In genomic region chr15:73593278-73594074, GRCh38 we compare ENCODE assay signal across 14 cellular contexts. TPM values are rescaled to one million over a fixed set of nuclear protein-coding genes. Genes with fewer than 3 reads are reported as not detected.
DNase-seq lines count a peak whose midpoint lies in the region; ATAC-seq, FAIRE-seq and TF ChIP-seq lines count a peak whose summit lies in the region.
"Had no signal": no experiment of that assay in that cellular context is flagged by ENCODE, and none has a peak within 500 bp of the region (broad histone marks: within the 10 kb centered on the region; RNA-seq: fewer than 3 reads in every experiment).

No MANE protein-coding gene starts in this region.

- DNase-seq in NCI-H446 (lab: John Stamatoyannopoulos, UW) (peak; percentile 12 to 51), NCI-H446 treated with DMSO at 0.1 percent for 48 hours (lab: John Stamatoyannopoulos, UW) (no peak), endothelial cell of umbilical vein (ENCODE audit: low read depth, low spot score) (peak; percentile 24), sciatic nerve (ENCODE audit: low spot score) (no peak), amygdala (lab: John Stamatoyannopoulos, UW) (no peak)
- DNase-seq in stimulated activated naive B cell treated with anti-CD40 and anti-IgM and Interleukin-4, amounts not matched to agents 10 μg/mL and 1 μg/mL and 100 μg/mL, for 72 hours = no peak
- DNase-seq: ACHN; activated naive CD8-positive, alpha-beta T cell treated with anti-CD3 and anti-CD28 coated beads, Interleukin-2, amount 50 U/mL, for 24 hours; NCI-H774; T-helper 1 cell had no signal

- peak; percentile 64 for FAIRE-seq in endothelial cell of umbilical vein (lab: Jason Lieb, UNC)

- TF ChIP-seq CTCF in endothelial cell of umbilical vein (IDR thresholded peaks at IDR 0.05; ENCODE audit: extremely low read depth in 1 of 2, insufficient read depth in 1 of 2, low read depth in 1 of 2, low read length in 2 of 2) = no peak

- BruUV-seq in endothelial cell of umbilical vein (replicated peaks; lab: Mats Ljungman, UMichigan) = no TSS peak

- H3K9me3 Mint-ChIP-seq in stimulated activated naive B cell treated with anti-CD40 and anti-IgM and Interleukin-4, amounts not matched to agents 10 μg/mL and 1 μg/mL and 100 μg/mL, for 72 hours = no peaks in the 10 kb centered on the region
- H3K9me3 Mint-ChIP-seq: activated naive CD8-positive, alpha-beta T cell treated with anti-CD3 and anti-CD28 coated beads, Interleukin-2, amount 50 U/mL, for 24 hours had no signal

- H3K4me1 ChIP-seq in endothelial cell of umbilical vein (ENCODE audit: control insufficient read depth, extremely low read depth, insufficient read depth, low read length) = peaks cover 6% of the 10 kb centered on the region

- CTCF ChIA-PET in endothelial cell of umbilical vein (lab: Charles Lee) = interaction anchor here (0.6 to 1.3 kb wide), 4 partner anchors 17 to 111 kb away, joined by 3 to 5 read pairs (median 4); no protein-coding TSS in a partner anchor

- H3K27ac ChIP-seq in endothelial cell of umbilical vein (ENCODE audit: insufficient read depth, low read depth, low read length) = no peak overlapping the region
- H3K27ac ChIP-seq: KMS-11, tibial nerve had no signal

- no peak overlapping the region for H3K4me2 ChIP-seq in endothelial cell of umbilical vein (ENCODE audit: insufficient read depth, low read length)
- H3K4me2 ChIP-seq: KMS-11 had no signal

- peaks cover 3% of the 10 kb centered on the region for H4K20me1 ChIP-seq in endothelial cell of umbilical vein (replicated peaks; ENCODE audit: control insufficient read depth, extremely low read depth, insufficient read depth, low read length)

- no peak overlapping the region for H2AFZ ChIP-seq in endothelial cell of umbilical vein (ENCODE audit: low read depth, low read length)

- H3K4me1 Mint-ChIP-seq in stimulated activated naive B cell treated with anti-CD40 and anti-IgM and Interleukin-4, amounts not matched to agents 10 μg/mL and 1 μg/mL and 100 μg/mL, for 72 hours = peaks cover 19 to 41% of the 10 kb centered on the region in 2 donors

- no peaks in the 10 kb centered on the region for H3K36me3 ChIP-seq in endothelial cell of umbilical vein (ENCODE audit: control insufficient read depth in 2 of 2, extremely low read depth in 1 of 2, insufficient read depth in 2 of 2, low read length in 2 of 2)

- peaks cover 33% of the 10 kb centered on the region for H3K79me2 ChIP-seq in endothelial cell of umbilical vein (ENCODE audit: control insufficient read depth, insufficient read depth, low read length)

- POLR2A ChIA-PET in endothelial cell of umbilical vein (lab: Charles Lee) = no interaction called here

- no peaks in the 10 kb centered on the region for H3K27me3 ChIP-seq in endothelial cell of umbilical vein (ENCODE audit: control insufficient read depth in 2 of 2, insufficient read depth in 2 of 2, low read length in 2 of 2)
- H3K27me3 ChIP-seq: tibial nerve had no signal

- dilution Hi-C loops in endothelial cell of umbilical vein (cut with MboI; ENCODE audit: extremely low pct_ligation_motif_present, low sequenced_read_pairs) = no loop called here

- no peak overlapping the region for H3K27ac Mint-ChIP-seq in stimulated activated naive B cell treated with anti-CD40 and anti-IgM and Interleukin-4, amounts not matched to agents 10 μg/mL and 1 μg/mL and 100 μg/mL, for 72 hours
- H3K27ac Mint-ChIP-seq: activated naive CD8-positive, alpha-beta T cell treated with anti-CD3 and anti-CD28 coated beads, Interleukin-2, amount 50 U/mL, for 24 hours had no signal

- H3K9me1 ChIP-seq in endothelial cell of umbilical vein (replicated peaks; ENCODE audit: control insufficient read depth, extremely low read depth, insufficient read depth, low read length) = no peaks in the 10 kb centered on the region

- no peak overlapping the region for H3K9ac ChIP-seq in endothelial cell of umbilical vein (replicated peaks; ENCODE audit: extremely low read depth, insufficient read depth, low read length)
- H3K9ac ChIP-seq: KMS-11 had no signal

- peaks cover 15 to 33% of the 10 kb centered on the region in 2 donors for H3K36me3 Mint-ChIP-seq in stimulated activated naive B cell treated with anti-CD40 and anti-IgM and Interleukin-4, amounts not matched to agents 10 μg/mL and 1 μg/mL and 100 μg/mL, for 72 hours

- no peaks in the 10 kb centered on the region for H3K27me3 Mint-ChIP-seq in stimulated activated naive B cell treated with anti-CD40 and anti-IgM and Interleukin-4, amounts not matched to agents 10 μg/mL and 1 μg/mL and 100 μg/mL, for 72 hours
- H3K27me3 Mint-ChIP-seq: activated naive CD8-positive, alpha-beta T cell treated with anti-CD3 and anti-CD28 coated beads, Interleukin-2, amount 50 U/mL, for 24 hours had no signal

- no peak overlapping the region for H3K4me3 ChIP-seq in endothelial cell of umbilical vein (replicated peaks in 1 of 3; ENCODE audit: insufficient read depth in 1 of 3, low read depth in 1 of 3, low read length in 3 of 3)
- H3K4me3 ChIP-seq: tibial nerve had no signal

- H3K4me3 Mint-ChIP-seq in stimulated activated naive B cell treated with anti-CD40 and anti-IgM and Interleukin-4, amounts not matched to agents 10 μg/mL and 1 μg/mL and 100 μg/mL, for 72 hours = no peak overlapping the region
- H3K4me3 Mint-ChIP-seq: activated naive CD8-positive, alpha-beta T cell treated with anti-CD3 and anti-CD28 coated beads, Interleukin-2, amount 50 U/mL, for 24 hours had no signal

- intact Hi-C loops in endothelial cell of umbilical vein (cut with micrococcal nuclease) (no loop called here), sciatic nerve (cut with DNase I) (no loop called here)

- no peak for TF ChIP-seq POLR2A in endothelial cell of umbilical vein (IDR thresholded peaks at IDR 0.05; ENCODE audit: low read depth, low read length)

- no peaks in the 10 kb centered on the region for H3K9me3 ChIP-seq in endothelial cell of umbilical vein (replicated peaks; ENCODE audit: control insufficient read depth, insufficient read depth, low read length)
- H3K9me3 ChIP-seq: tibial nerve had no signal

- peak; percentile 63 for ATAC-seq in sciatic nerve
- ATAC-seq in GM18519 (IDR thresholded peaks at IDR 0.05; ENCODE audit: low FRiP score, unreplicated experiment) = no peak
- no peak for ATAC-seq in stimulated activated naive B cell treated with anti-CD40 and anti-IgM and Interleukin-4, amounts not matched to agents 10 μg/mL and 1 μg/mL and 100 μg/mL, for 72 hours (replicated peaks)
- ATAC-seq: activated naive CD8-positive, alpha-beta T cell treated with anti-CD3 and anti-CD28 coated beads, Interleukin-2, amount 50 U/mL, for 24 hours had no signal

TF ChIP-seq in PFSK-1, 5 proteins besides CTCF, POLR2A, EP300 and RAD21 (continues in another document):
- no peak for TF ChIP-seq SIN3A (IDR thresholded peaks at IDR 0.05; ENCODE audit: borderline replicate concordance, insufficient read depth, low read length)

TF ChIP-seq in endothelial cell of umbilical vein, 7 proteins besides CTCF, POLR2A, EP300 and RAD21:
- TF ChIP-seq MAX (IDR thresholded peaks at IDR 0.05; ENCODE audit: insufficient read depth, insufficient read length) (no peak), FOS (IDR thresholded peaks at IDR 0.05; ENCODE audit: borderline replicate concordance, insufficient read depth, low read length) (no peak), POLR2AphosphoS5 (IDR thresholded peaks at IDR 0.05; ENCODE audit: insufficient read depth, low read depth, low read length) (no peak), JUN (IDR thresholded peaks at IDR 0.05; ENCODE audit: borderline replicate concordance, insufficient read depth, insufficient read length, low read depth) (no peak)

RNA-seq across cellular contexts. Expression of gene NPTN, which starts 39.7 kb away (rescaled TPM):
- polyA plus RNA-seq in PFSK-1 (2012; ENCODE audit: insufficient read length, low read depth) = 162 TPM
- total RNA-seq in endothelial cell of umbilical vein = 71.5 and 77.4 TPM in 2 replicates
- polyA plus RNA-seq in endothelial cell of umbilical vein = 67.0 and 81.3 TPM in 2 replicates
- polyA plus RNA-seq in endothelial cell of umbilical vein (2011; cell fraction: cytosol; rRNA removed) = 87.4 and 97.5 TPM in 2 replicates
- 129 and 150 TPM in 2 replicates for polyA plus RNA-seq in endothelial cell of umbilical vein (2011; cell fraction: nucleus; rRNA removed)
- polyA plus RNA-seq in endothelial cell of umbilical vein (2012) = 82.3 and 83.8 TPM in 2 replicates
- polyA minus RNA-seq in endothelial cell of umbilical vein = 82.8 and 106 TPM in 2 replicates
- polyA minus RNA-seq in endothelial cell of umbilical vein (2011; cell fraction: cytosol; rRNA and poly(A)+ RNA removed) = 20.3 TPM
- polyA minus RNA-seq in endothelial cell of umbilical vein (2011; cell fraction: nucleus; rRNA and poly(A)+ RNA removed) = 78.6 and 87.9 TPM in 2 replicates
- total RNA-seq in sciatic nerve = 85.5 TPM

Comparison
In these comparisons a context has a peak if more than half of its experiments do, and no peak if none do; other contexts are left out.
1. DNase-seq: peak in NCI-H446 (2 of 2) and endothelial cell of umbilical vein (single experiment); none in NCI-H446 treated with DMSO at 0.1 percent for 48 hours (single experiment), sciatic nerve (single experiment), stimulated activated naive B cell treated with anti-CD40 and anti-IgM and Interleukin-4, amounts not matched to agents 10 μg/mL and 1 μg/mL and 100 μg/mL, for 72 hours (single experiment) and amygdala (0 of 56).